8 cellular contexts compared by ENCODE assay signal in the genomic region with DNA sequence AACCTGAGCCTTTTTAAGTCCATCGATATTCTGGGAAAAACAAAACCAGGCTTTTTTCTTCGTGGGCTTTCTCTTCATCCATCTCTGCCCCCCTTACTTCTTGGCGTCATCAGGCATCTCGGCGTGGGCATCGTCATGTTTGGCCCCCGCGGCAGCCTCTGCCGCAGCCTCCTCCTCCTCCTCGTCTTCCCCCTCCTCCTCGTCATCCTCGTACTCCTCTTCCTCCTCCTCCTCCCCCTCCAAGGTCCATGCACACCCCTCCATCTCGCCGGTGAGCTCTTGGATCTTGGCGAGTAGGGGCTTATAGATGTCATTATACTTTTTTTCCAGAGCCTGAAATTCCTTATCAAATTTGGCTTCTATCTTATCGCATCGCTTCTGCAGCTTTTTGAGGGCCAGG. TPM values are rescaled to one million over a fixed set of nuclear protein-coding genes. Genes with fewer than 3 reads are reported as not detected.
A peak's percentile ranks its signal among the peaks of the same experiment; 100 is the strongest.
DNase-seq lines count a peak whose midpoint lies in the region; ATAC-seq and TF ChIP-seq lines count a peak whose summit lies in the region.

No MANE protein-coding gene starts in this region.

- H3K36me3 ChIP-seq in esophagus (ENCODE audit: control insufficient read depth in 2 of 2, insufficient read depth in 2 of 2, low read length in 1 of 2): peaks cover 2 to 5% of the 10 kb centered on the region in 2 donors

- no peaks in the 10 kb centered on the region for H3K36me3 Mint-ChIP-seq in natural killer cell treated with Interleukin-12 subunit alpha and Interleukin-12 subunit beta and Interleukin-15 and Interleukin-18, amount 100 ng/mL, for 72 hours

- H3K4me1 ChIP-seq in esophagus (ENCODE audit: control insufficient read depth in 2 of 2, insufficient read depth in 2 of 2, low read length in 1 of 2): no peaks in the 10 kb centered on the region

- no peaks in the 10 kb centered on the region for H3K27me3 ChIP-seq in esophagus (ENCODE audit: control insufficient read depth in 1 of 2, insufficient read depth in 2 of 2, low read length in 2 of 2)

- peak overlapping the region; percentile 90 for H3K4me3 Mint-ChIP-seq in natural killer cell treated with Interleukin-12 subunit alpha and Interleukin-12 subunit beta and Interleukin-15 and Interleukin-18, amount 100 ng/mL, for 72 hours

- peak overlapping the region; percentile 6 to 76 for H3K27ac ChIP-seq in esophagus (ENCODE audit: low read depth in 2 of 2, low read length in 1 of 2)

- peak overlapping the region; percentile 71 to 86 for H3K27ac Mint-ChIP-seq in natural killer cell treated with Interleukin-12 subunit alpha and Interleukin-12 subunit beta and Interleukin-15 and Interleukin-18, amount 100 ng/mL, for 72 hours

- DNase-seq in HFF-Myc (ENCODE audit: extremely low read depth, low read depth) (no peak), NCI-H1105 treated with DMSO at 0.1 percent for 48 hours (lab: John Stamatoyannopoulos, UW) (no peak), COLO668 (lab: John Stamatoyannopoulos, UW; ENCODE audit: unreplicated experiment) (no peak)
- peak; percentile 15 for DNase-seq in activated CD4-positive, alpha-beta T cell treated with anti-CD3 and anti-CD28 coated beads for 48 hours
- no peak for DNase-seq in natural killer cell treated with Interleukin-12 subunit alpha and Interleukin-12 subunit beta and Interleukin-15 and Interleukin-18, amount 100 ng/mL, for 72 hours (ENCODE audit: low spot score)
- DNase-seq in activated effector memory CD4-positive, alpha-beta T cell treated with Interleukin-2 at 50 U/mL for 16 hours: no peak

- no peaks in the 10 kb centered on the region for H3K9me3 ChIP-seq in esophagus (ENCODE audit: control insufficient read depth in 2 of 2, insufficient read depth in 1 of 2, low read depth in 1 of 2, low read length in 1 of 2)

- ATAC-seq in natural killer cell treated with Interleukin-12 subunit alpha and Interleukin-12 subunit beta and Interleukin-15 and Interleukin-18, amount 100 ng/mL, for 72 hours: peak in 1 of 2 donors; percentile 44
- ATAC-seq in GM21717 (IDR thresholded peaks at IDR 0.05; ENCODE audit: unreplicated experiment): no peak

- peaks cover 3% of the 10 kb centered on the region for H3K9me3 Mint-ChIP-seq in natural killer cell treated with Interleukin-12 subunit alpha and Interleukin-12 subunit beta and Interleukin-15 and Interleukin-18, amount 100 ng/mL, for 72 hours

- H3K4me3 ChIP-seq in HFF-Myc (replicated peaks; ENCODE audit: low read depth, low read length): peak overlapping the region; percentile 63
- peak overlapping the region; percentile 53 to 66 for H3K4me3 ChIP-seq in esophagus (ENCODE audit: low read depth in 1 of 2, low read length in 2 of 2)

- peaks cover 11 to 18% of the 10 kb centered on the region in 2 donors for H3K4me1 Mint-ChIP-seq in natural killer cell treated with Interleukin-12 subunit alpha and Interleukin-12 subunit beta and Interleukin-15 and Interleukin-18, amount 100 ng/mL, for 72 hours (ENCODE audit: low read depth in 2 of 2)

- H3K27me3 Mint-ChIP-seq in natural killer cell treated with Interleukin-12 subunit alpha and Interleukin-12 subunit beta and Interleukin-15 and Interleukin-18, amount 100 ng/mL, for 72 hours: no peaks in the 10 kb centered on the region

- WGBS in esophagus, 2 donors: 44 to 57% methylated on average over 17 of the region's 17 CpGs

- TF ChIP-seq CTCF in HFF-Myc (IDR thresholded peaks at IDR 0.05; ENCODE audit: low read depth, low read length, missing control alignments): no peak

RNA-seq across cellular contexts. Expression of a gene that starts 0.5 kb away (rescaled TPM):
- 1 to 10 TPM; 1.9 to 2.1 TPM for polyA plus RNA-seq in esophagus
- 1 to 10 TPM; 4.6 to 7.5 TPM for total RNA-seq in natural killer cell treated with Interleukin-12 subunit alpha and Interleukin-12 subunit beta and Interleukin-15 and Interleukin-18, amount 100 ng/mL, for 72 hours
